ENCODE assay signal across 12 cellular contexts in genomic region chr10:112956631-112957350, GRCh38. TPM values are rescaled to one million over a fixed set of nuclear protein-coding genes. Genes with fewer than 3 reads are reported as not detected.
A peak's percentile ranks its signal among the peaks of the same experiment; 100 is the strongest.
DNase-seq lines count a peak whose midpoint lies in the region; ATAC-seq and TF ChIP-seq lines count a peak whose summit lies in the region.
"Had no signal": no experiment of that assay in that cellular context is flagged by ENCODE, and none has a peak within 500 bp of the region (broad histone marks: within the 10 kb centered on the region; RNA-seq: fewer than 3 reads in every experiment).

No MANE protein-coding gene starts in this region.

- in situ Hi-C loops in G401 (cut with HindIII; ENCODE audit: low sequenced_read_pairs) = no loop called here

- peak overlapping the region; percentile 86 to 96 (median 92) for H3K4me3 Mint-ChIP-seq in brain
- peak overlapping the region; percentile 64 for H3K4me3 Mint-ChIP-seq in mesothelial cell of epicardium

- no peaks in the 10 kb centered on the region for H3K9me3 ChIP-seq in right atrium auricular region
- no peaks in the 10 kb centered on the region for H3K9me3 ChIP-seq in uterus
- H3K9me3 ChIP-seq: mucosa of descending colon had no signal

- H3K9me3 Mint-ChIP-seq in brain (peaks cover 0 to 2% (median 0%) of the 10 kb centered on the region in 5 experiments), mesothelial cell of epicardium (no peaks in the 10 kb centered on the region)

- H3K4me1 Mint-ChIP-seq in brain = peaks cover 82% of the 10 kb centered on the region
- peaks cover 81% of the 10 kb centered on the region for H3K4me1 Mint-ChIP-seq in mesothelial cell of epicardium

- H3K4me3 ChIP-seq in right atrium auricular region (no peak overlapping the region), uterus (no peak overlapping the region)
- H3K4me3 ChIP-seq: mucosa of descending colon had no signal

- H3K27ac ChIP-seq in right atrium auricular region = peak overlapping the region; percentile 6 to 50
- peak overlapping the region; percentile 93 to 97 for H3K27ac ChIP-seq in uterus

- H3K4me1 ChIP-seq in right atrium auricular region (peaks cover 0 to 70% of the 10 kb centered on the region in 2 donors), uterus (peaks cover 0 to 12% of the 10 kb centered on the region in 2 donors)

- no peak for TF ChIP-seq POLR2A in uterus (IDR thresholded peaks at IDR 0.05)

- no peak for ATAC-seq in left ventricle myocardium superior

- H3K36me3 ChIP-seq in right atrium auricular region (no peaks in the 10 kb centered on the region), uterus (no peaks in the 10 kb centered on the region)

- no peak for TF ChIP-seq CTCF in right atrium auricular region (IDR thresholded peaks at IDR 0.05)
- no peak for TF ChIP-seq CTCF in brain (conservative IDR thresholded peaks at IDR 0.05)
- no peak for TF ChIP-seq CTCF in mesothelial cell of epicardium (IDR thresholded peaks at IDR 0.05; ENCODE audit: unreplicated experiment)
- TF ChIP-seq CTCF in uterus (IDR thresholded peaks at IDR 0.05) = no peak

- H3K36me3 Mint-ChIP-seq in brain (peaks cover 5% of the 10 kb centered on the region), mesothelial cell of epicardium (peaks cover 9% of the 10 kb centered on the region)

- H3K27ac Mint-ChIP-seq in brain (peak overlapping the region; percentile 23 to 98 (median 43)), mesothelial cell of epicardium (peak overlapping the region; percentile 88)

- intact Hi-C loops in left ventricle myocardium superior (cut with micrococcal nuclease) = no loop called here
- intact Hi-C loops in uterus (cut with DNase I; ENCODE audit: low total_unique reads) = loop anchor here (10.0 kb wide), 2 partner anchors 98 to 168 kb away; no protein-coding TSS in a partner anchor

- no peaks in the 10 kb centered on the region for H3K27me3 ChIP-seq in right atrium auricular region
- no peaks in the 10 kb centered on the region for H3K27me3 ChIP-seq in uterus

- DNase-seq in right atrium auricular region (ENCODE audit: low spot score) (no peak), left ventricle myocardium superior (no peak), mesothelial cell of epicardium (ENCODE audit: low spot score in 2 of 2, unreplicated experiment in 2 of 2) (no peak), uterus (no peak), HuH-7.5 (ENCODE audit: low spot score) (no peak), GF-D8 (lab: John Stamatoyannopoulos, UW) (no peak), G401 (ENCODE audit: low spot score) (no peak)
- DNase-seq: NCI-H446 treated with DMSO at 0.1 percent for 48 hours; stimulated activated CD4-positive, alpha-beta T cell treated with anti-CD3 and anti-CD28 coated beads, Interleukin-1b, Interleukin-23, amount 100 ng/mL, for 48 hours; T-helper 1 cell had no signal

- H3K27me3 Mint-ChIP-seq in brain (peaks cover 36% of the 10 kb centered on the region), mesothelial cell of epicardium (ENCODE audit: low read depth) (no peaks in the 10 kb centered on the region)

RNA-seq across cellular contexts. Expression of gene TCF7L2, which starts 6.7 kb away (rescaled TPM):
- total RNA-seq in right atrium auricular region (10 to 100 TPM in 1 of 2 donors, 1 to 10 TPM in 1; 8.5 to 11.3 TPM), left ventricle myocardium superior (13.5 TPM), mesothelial cell of epicardium (76.4 to 84.0 TPM (median 78.0 TPM) in 3 replicates), uterus (10 to 100 TPM; 12.7 to 59.9 (median 16.1) TPM)
- polyA plus RNA-seq in brain (ENCODE audit: insufficient read depth, low read depth, low replicate concordance) = 6.1 TPM
- total RNA-seq in G401 (2014; rRNA removed; shearing (Covaris generic)) = 0.06 and 0.88 TPM in 2 replicates
